In the genomic region with DNA sequence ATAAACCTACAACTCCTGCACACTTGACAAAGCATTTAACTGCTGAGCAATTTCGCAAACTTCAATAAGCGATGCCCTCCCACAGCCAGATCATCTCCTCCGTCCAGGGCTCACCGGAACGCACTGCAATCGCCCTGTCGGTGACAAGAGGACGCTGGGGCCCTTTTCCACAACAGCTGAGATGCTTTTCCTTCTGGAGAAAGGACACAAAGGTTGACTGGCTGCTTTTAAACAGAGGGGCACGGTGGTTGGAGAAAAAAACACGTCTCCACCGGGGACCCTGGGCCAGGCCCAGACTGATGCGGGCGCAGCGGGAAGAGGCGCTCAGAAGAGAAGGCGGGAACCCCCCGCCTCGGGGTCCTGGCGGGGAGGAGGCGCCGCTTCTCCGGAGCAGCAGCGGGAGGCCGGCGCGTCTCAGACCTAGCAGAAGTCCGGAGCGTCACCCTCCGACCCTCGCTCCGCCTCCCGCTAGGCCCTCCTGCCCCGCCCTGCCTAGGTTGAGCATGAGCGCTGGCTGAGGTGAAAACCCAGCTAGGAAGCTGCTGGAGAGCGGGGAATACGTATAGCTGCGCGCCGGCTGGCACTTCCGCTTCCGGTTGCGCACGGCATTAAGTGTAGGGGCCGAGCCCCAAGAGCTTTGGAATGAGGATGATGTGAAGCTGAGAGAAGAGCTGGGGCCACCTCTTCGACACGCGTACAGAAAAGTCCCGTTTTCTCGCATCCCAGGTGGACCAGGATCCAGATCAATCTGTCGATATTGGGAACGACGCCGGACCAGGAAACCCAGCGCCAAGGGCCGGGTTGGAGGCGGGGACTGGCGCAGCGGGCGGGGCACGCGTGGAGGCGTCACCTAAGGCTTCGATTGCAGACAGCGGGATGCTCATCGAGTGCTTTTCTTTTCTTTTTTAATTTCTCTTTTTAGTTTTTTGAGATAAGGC, we compare ENCODE assay signal across 8 cellular contexts. TPM values are rescaled to one million over a fixed set of nuclear protein-coding genes. Genes with fewer than 3 reads are reported as not detected.
DNase-seq lines count a peak whose midpoint lies in the region; ATAC-seq and TF ChIP-seq lines count a peak whose summit lies in the region.

A gene (minus strand): TSS at position 564 of the 938 bp plus-strand sequence. CDS start 3,788 bp downstream, outside the sequence.

- no peak for TF ChIP-seq EP300 in gastroesophageal sphincter (IDR thresholded peaks at IDR 0.05)

- CTCF ChIA-PET in HEK293 (lab: Yijun Ruan, JAX): interaction anchor here (0.6 to 2.1 kb wide), 3 partner anchors 27 to 143 kb away, joined by 3 to 6 read pairs (median 4); no protein-coding TSS in a partner anchor

- TF ChIP-seq CTCF in HEK293 (tag by site-specific recombination; IDR thresholded peaks at IDR 0.05): peak; percentile 25; the same call in 1 of the 2 replicates
- peak in 1 of 4 experiments; percentile 33 for TF ChIP-seq CTCF in gastroesophageal sphincter (IDR thresholded peaks at IDR 0.05)
- TF ChIP-seq CTCF in neutrophil (IDR thresholded peaks at IDR 0.05): no peak
- TF ChIP-seq CTCF in subcutaneous adipose tissue (IDR thresholded peaks at IDR 0.05; ENCODE audit: low read depth): no peak

- H3K9me3 ChIP-seq in HEK293 (ENCODE audit: control insufficient read depth, insufficient read depth, low read depth, low read length) (no peaks in the 10 kb centered on the region), gastroesophageal sphincter (peaks cover 0 to 8% (median 0%) of the 10 kb centered on the region in 3 donors), neutrophil (peaks cover 2% of the 10 kb centered on the region)

- H3K4me1 ChIP-seq in HEK293 (ENCODE audit: control insufficient read depth, insufficient read depth, low read length) (no peaks in the 10 kb centered on the region), gastroesophageal sphincter (peaks cover 0 to 27% (median 11%) of the 10 kb centered on the region in 3 donors), neutrophil (ENCODE audit: control insufficient read depth in 1 of 2, insufficient read depth in 1 of 2, low read depth in 1 of 2, low read length in 1 of 2) (peaks cover 14% of the 10 kb centered on the region in 2 experiments)

- DNase-seq in GF-D8 (lab: John Stamatoyannopoulos, UW) (peak; percentile 91), MV-4-11 (lab: John Stamatoyannopoulos, UW) (peak; percentile 98), SK-N-DZ (ENCODE audit: low spot score) (peak; percentile 97)
- DNase-seq in activated naive CD4-positive, alpha-beta T cell treated with anti-CD3 and anti-CD28 coated beads, Interleukin-2, amount 50 U/mL, for 16 hours: peak; percentile 94

- H3K36me3 ChIP-seq in HEK293 (ENCODE audit: control insufficient read depth in 2 of 2, insufficient read depth in 1 of 2, low read length in 2 of 2) (no peaks in the 10 kb centered on the region; a peak in 1 of 3 replicates), gastroesophageal sphincter (peaks cover 0 to 45% of the 10 kb centered on the region in 2 donors), neutrophil (no peaks in the 10 kb centered on the region)

- 0% methylated on average over 26 to 30 of the region's 65 CpGs for WGBS in gastroesophageal sphincter (ENCODE audit: low coverage in 1 of 2), 2 donors

- H3K27ac ChIP-seq in HEK293 (ENCODE audit: extremely low read depth, low read depth, low read length) (peak within 1 kb of the TSS; percentile 87), gastroesophageal sphincter (peak within 1 kb of the TSS; percentile 89 to 95 (median 92)), neutrophil (peak within 1 kb of the TSS; percentile 95)

- POLR2A ChIA-PET in HEK293 (lab: Yijun Ruan, JAX): interaction anchor here (0.5 to 1.5 kb wide), 11 partner anchors 10 to 445 kb away, joined by 3 to 12 read pairs (median 4); a partner anchor contains a TSS

- peak; percentile 99 for ATAC-seq in gastroesophageal sphincter

- no peaks in the 10 kb centered on the region for H3K27me3 ChIP-seq in gastroesophageal sphincter
- no peaks in the 10 kb centered on the region for H3K27me3 ChIP-seq in neutrophil

- peak; percentile 55 to 68 for TF ChIP-seq POLR2A in gastroesophageal sphincter (IDR thresholded peaks at IDR 0.05)

- H3K4me3 ChIP-seq in HEK293 (ENCODE audit: low read depth, low read length) (peak within 1 kb of the TSS; percentile 65), gastroesophageal sphincter (peak within 1 kb of the TSS; percentile 71 to 75), neutrophil (ENCODE audit: low read depth in 1 of 2, low read length in 1 of 2) (peak within 1 kb of the TSS; percentile 69 to 71)

TF ChIP-seq in HEK293, 187 proteins besides CTCF, POLR2A, EP300 and RAD21 (continues in another document):
- no peak for TF ChIP-seq ZNF133 (tag by site-specific recombination; IDR thresholded peaks at IDR 0.05)
- TF ChIP-seq, protein P1, sequence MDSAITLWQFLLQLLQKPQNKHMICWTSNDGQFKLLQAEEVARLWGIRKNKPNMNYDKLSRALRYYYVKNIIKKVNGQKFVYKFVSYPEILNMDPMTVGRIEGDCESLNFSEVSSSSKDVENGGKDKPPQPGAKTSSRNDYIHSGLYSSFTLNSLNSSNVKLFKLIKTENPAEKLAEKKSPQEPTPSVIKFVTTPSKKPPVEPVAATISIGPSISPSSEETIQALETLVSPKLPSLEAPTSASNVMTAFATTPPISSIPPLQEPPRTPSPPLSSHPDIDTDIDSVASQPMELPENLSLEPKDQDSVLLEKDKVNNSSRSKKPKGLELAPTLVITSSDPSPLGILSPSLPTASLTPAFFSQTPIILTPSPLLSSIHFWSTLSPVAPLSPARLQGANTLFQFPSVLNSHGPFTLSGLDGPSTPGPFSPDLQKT (IDR thresholded peaks at IDR 0.05; ENCODE audit: borderline replicate concordance, low read depth, low read length): peak; percentile 61; the same call in 1 of the 2 replicates
- TF ChIP-seq ZNF221 (tag by site-specific recombination; IDR thresholded peaks at IDR 0.05; ENCODE audit: borderline replicate concordance): no peak
- peak; percentile 86 for TF ChIP-seq GLIS2 (tag by site-specific recombination; IDR thresholded peaks at IDR 0.05)
- 0 out of 2 replicates have a peak, but pooled peaks have one; percentile 62 for TF ChIP-seq OVOL3 (tag by site-specific recombination; IDR thresholded peaks at IDR 0.05)
- TF ChIP-seq ZNF658 (tag by site-specific recombination; IDR thresholded peaks at IDR 0.05): no peak
- TF ChIP-seq, protein P2, sequence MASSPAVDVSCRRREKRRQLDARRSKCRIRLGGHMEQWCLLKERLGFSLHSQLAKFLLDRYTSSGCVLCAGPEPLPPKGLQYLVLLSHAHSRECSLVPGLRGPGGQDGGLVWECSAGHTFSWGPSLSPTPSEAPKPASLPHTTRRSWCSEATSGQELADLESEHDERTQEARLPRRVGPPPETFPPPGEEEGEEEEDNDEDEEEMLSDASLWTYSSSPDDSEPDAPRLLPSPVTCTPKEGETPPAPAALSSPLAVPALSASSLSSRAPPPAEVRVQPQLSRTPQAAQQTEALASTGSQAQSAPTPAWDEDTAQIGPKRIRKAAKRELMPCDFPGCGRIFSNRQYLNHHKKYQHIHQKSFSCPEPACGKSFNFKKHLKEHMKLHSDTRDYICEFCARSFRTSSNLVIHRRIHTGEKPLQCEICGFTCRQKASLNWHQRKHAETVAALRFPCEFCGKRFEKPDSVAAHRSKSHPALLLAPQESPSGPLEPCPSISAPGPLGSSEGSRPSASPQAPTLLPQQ (tag by site-specific recombination; IDR thresholded peaks at IDR 0.05): peak; percentile 71; the same call in 1 of the 2 replicates
- TF ChIP-seq, protein P3, sequence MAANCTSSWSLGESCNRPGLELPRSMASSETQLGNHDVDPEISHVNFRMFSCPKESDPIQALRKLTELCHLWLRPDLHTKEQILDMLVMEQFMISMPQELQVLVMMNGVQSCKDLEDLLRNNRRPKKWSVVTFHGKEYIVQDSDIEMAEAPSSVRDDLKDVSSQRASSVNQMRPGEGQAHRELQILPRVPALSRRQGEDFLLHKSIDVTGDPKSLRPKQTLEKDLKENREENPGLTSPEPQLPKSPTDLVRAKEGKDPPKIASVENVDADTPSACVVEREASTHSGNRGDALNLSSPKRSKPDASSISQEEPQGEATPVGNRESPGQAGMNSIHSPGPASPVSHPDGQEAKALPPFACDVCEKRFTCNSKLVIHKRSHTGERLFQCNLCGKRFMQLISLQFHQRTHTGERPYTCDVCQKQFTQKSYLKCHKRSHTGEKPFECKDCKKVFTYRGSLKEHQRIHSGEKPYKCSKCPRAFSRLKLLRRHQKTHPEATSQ (tag by site-specific recombination; IDR thresholded peaks at IDR 0.05): peak; percentile 67; the same call in 1 of the 2 replicates
- no peak for TF ChIP-seq ZFHX2 (tag by site-specific recombination; conservative IDR thresholded peaks at IDR 0.05)
- TF ChIP-seq KLF10 (tag by site-specific recombination; IDR thresholded peaks at IDR 0.05): peak; percentile 59
- TF ChIP-seq, protein P4, sequence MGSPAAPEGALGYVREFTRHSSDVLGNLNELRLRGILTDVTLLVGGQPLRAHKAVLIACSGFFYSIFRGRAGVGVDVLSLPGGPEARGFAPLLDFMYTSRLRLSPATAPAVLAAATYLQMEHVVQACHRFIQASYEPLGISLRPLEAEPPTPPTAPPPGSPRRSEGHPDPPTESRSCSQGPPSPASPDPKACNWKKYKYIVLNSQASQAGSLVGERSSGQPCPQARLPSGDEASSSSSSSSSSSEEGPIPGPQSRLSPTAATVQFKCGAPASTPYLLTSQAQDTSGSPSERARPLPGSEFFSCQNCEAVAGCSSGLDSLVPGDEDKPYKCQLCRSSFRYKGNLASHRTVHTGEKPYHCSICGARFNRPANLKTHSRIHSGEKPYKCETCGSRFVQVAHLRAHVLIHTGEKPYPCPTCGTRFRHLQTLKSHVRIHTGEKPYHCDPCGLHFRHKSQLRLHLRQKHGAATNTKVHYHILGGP (tag by site-specific recombination; IDR thresholded peaks at IDR 0.05): no peak

RNA-seq across cellular contexts. Expression of the gene that starts here (rescaled TPM):
- 2.2 and 5.4 TPM in 2 replicates for polyA plus RNA-seq in SK-N-DZ (2014; cell fraction: cytosol; rRNA removed)
- polyA plus RNA-seq in SK-N-DZ (2014; cell fraction: nucleus; rRNA removed): 5.0 and 11.8 TPM in 2 replicates
- total RNA-seq in gastroesophageal sphincter (10 to 100 TPM; 10.5 to 36.1 (median 20.4) TPM), subcutaneous adipose tissue (10 to 100 TPM; 11.7 to 24.4 (median 20.9) TPM)

Comparison
In these comparisons a context has a peak if more than half of its experiments do, and no peak if none do; other contexts are left out.
1. Peak in every context shown above with its lines: DNase-seq, ATAC-seq, H3K4me3 ChIP-seq and H3K27ac ChIP-seq.